Comparison of ENCODE assay signal across 1 cellular context in genomic region chr19:43570174-43570791, GRCh38.
TF ChIP-seq lines count a peak whose summit lies in the region.

No MANE protein-coding gene starts in this region.

TF ChIP-seq in GM23338, 12 proteins besides CTCF, POLR2A, EP300 and RAD21:
- TF ChIP-seq, protein P1, sequence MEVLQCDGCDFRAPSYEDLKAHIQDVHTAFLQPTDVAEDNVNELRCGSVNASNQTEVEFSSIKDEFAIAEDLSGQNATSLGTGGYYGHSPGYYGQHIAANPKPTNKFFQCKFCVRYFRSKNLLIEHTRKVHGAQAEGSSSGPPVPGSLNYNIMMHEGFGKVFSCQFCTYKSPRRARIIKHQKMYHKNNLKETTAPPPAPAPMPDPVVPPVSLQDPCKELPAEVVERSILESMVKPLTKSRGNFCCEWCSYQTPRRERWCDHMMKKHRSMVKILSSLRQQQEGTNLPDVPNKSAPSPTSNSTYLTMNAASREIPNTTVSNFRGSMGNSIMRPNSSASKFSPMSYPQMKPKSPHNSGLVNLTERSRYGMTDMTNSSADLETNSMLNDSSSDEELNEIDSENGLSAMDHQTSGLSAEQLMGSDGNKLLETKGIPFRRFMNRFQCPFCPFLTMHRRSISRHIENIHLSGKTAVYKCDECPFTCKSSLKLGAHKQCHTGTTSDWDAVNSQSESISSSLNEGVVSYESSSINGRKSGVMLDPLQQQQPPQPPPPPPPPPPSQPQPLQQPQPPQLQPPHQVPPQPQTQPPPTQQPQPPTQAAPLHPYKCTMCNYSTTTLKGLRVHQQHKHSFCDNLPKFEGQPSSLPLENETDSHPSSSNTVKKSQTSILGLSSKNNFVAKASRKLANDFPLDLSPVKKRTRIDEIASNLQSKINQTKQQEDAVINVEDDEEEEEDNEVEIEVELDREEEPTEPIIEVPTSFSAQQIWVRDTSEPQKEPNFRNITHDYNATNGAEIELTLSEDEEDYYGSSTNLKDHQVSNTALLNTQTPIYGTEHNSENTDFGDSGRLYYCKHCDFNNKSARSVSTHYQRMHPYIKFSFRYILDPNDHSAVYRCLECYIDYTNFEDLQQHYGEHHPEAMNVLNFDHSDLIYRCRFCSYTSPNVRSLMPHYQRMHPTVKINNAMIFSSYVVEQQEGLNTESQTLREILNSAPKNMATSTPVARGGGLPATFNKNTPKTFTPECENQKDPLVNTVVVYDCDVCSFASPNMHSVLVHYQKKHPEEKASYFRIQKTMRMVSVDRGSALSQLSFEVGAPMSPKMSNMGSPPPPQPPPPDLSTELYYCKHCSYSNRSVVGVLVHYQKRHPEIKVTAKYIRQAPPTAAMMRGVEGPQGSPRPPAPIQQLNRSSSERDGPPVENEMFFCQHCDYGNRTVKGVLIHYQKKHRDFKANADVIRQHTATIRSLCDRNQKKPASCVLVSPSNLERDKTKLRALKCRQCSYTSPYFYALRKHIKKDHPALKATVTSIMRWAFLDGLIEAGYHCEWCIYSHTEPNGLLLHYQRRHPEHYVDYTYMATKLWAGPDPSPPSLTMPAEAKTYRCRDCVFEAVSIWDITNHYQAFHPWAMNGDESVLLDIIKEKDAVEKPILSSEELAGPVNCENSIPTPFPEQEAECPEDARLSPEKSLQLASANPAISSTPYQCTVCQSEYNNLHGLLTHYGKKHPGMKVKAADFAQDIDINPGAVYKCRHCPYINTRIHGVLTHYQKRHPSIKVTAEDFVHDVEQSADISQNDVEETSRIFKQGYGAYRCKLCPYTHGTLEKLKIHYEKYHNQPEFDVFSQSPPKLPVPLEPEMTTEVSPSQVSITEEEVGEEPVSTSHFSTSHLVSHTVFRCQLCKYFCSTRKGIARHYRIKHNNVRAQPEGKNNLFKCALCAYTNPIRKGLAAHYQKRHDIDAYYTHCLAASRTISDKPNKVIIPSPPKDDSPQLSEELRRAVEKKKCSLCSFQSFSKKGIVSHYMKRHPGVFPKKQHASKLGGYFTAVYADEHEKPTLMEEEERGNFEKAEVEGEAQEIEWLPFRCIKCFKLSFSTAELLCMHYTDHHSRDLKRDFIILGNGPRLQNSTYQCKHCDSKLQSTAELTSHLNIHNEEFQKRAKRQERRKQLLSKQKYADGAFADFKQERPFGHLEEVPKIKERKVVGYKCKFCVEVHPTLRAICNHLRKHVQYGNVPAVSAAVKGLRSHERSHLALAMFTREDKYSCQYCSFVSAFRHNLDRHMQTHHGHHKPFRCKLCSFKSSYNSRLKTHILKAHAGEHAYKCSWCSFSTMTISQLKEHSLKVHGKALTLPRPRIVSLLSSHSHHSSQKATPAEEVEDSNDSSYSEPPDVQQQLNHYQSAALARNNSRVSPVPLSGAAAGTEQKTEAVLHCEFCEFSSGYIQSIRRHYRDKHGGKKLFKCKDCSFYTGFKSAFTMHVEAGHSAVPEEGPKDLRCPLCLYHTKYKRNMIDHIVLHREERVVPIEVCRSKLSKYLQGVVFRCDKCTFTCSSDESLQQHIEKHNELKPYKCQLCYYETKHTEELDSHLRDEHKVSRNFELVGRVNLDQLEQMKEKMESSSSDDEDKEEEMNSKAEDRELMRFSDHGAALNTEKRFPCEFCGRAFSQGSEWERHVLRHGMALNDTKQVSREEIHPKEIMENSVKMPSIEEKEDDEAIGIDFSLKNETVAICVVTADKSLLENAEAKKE (CRISPR knock-in tag; IDR thresholded peaks at IDR 0.05), result no peak
- TF ChIP-seq JUNB (IDR thresholded peaks at IDR 0.05; ENCODE audit: unreplicated experiment) (no peak), ZNF114 (CRISPR knock-in tag; IDR thresholded peaks at IDR 0.05) (no peak), POLR2AphosphoS5 (IDR thresholded peaks at IDR 0.05; ENCODE audit: low read depth) (no peak), STAT1 (IDR thresholded peaks at IDR 0.05; ENCODE audit: unreplicated experiment) (no peak)
TF ChIP-seq in GM23338: peak in this region for 0.
